Comparison of ENCODE assay signal across 8 cellular contexts in the genomic region with DNA sequence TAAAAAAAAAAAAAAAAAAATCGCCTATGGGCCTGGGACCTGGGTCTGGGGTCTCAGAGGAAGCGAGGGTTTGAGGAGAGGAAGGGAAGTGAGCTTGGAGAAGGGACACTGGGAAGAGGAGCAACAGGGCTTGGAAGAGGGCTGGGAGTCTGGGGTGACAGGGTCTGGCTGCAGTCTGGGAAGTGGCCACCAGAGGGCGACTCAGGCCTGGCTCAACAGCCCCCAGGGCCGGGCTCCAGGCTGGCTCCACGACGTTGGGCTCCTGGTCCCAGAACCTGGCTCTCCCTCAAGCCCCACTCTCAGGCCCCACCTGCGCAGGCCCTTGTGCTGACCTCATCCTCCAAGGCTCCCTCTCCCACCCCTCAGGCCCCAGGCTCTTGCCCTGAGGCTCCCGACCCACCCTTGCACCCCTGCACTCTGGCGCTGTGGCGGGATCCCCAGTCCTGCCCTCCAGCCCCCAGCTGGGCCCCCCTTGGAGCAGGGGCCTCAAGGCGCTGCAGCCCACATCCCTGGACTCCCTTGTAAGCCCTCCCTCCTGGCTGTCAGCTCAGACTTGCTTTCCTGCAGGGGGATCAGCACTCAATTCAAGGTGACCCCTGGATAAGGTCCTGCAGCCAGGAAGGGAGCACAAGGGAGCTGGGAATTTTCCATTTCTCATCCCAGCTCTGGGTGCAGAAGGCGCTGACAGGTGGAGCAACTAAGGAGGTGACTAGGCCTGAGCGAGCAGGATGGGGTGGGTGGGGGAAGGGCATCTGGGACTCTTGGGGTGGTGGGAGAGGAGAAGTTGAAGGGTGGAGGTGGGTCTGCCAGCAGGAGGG. TPM values are rescaled to one million over a fixed set of nuclear protein-coding genes. Genes with fewer than 3 reads are reported as not detected.
DNase-seq lines count a peak whose midpoint lies in the region; ATAC-seq, FAIRE-seq and TF ChIP-seq lines count a peak whose summit lies in the region.

No MANE protein-coding gene starts in this region.

- H3K9me3 ChIP-seq in neural cell (ENCODE audit: low read length): no peaks in the 10 kb centered on the region

- no peaks in the 10 kb centered on the region for H3K27me3 Mint-ChIP-seq in stimulated activated naive CD8-positive, alpha-beta T cell treated with anti-CD3 and anti-CD28 coated beads, Interleukin-15, Interleukin-2, amounts not matched to agents 100 ng/mL and 50 ng/mL, for 24 hours

- H3K9ac ChIP-seq in neural cell (ENCODE audit: low read length): no peak overlapping the region

- no peaks in the 10 kb centered on the region for H3F3A ChIP-seq in neural cell (ENCODE audit: insufficient read depth, low read length, poor library complexity, severe bottlenecking)

- H3K27ac ChIP-seq in neural cell (ENCODE audit: low read length): no peak overlapping the region

- H3K79me2 ChIP-seq in neural cell (replicated peaks; ENCODE audit: insufficient read depth, low read length): no peaks in the 10 kb centered on the region

- no peaks in the 10 kb centered on the region for H3K27me3 ChIP-seq in neural cell (ENCODE audit: insufficient read depth, low read depth, low read length)

- no peaks in the 10 kb centered on the region for H3K9me2 ChIP-seq in neural cell (ENCODE audit: insufficient read depth, low read length)

- peaks cover 21% of the 10 kb centered on the region for H3K36me3 Mint-ChIP-seq in stimulated activated naive CD8-positive, alpha-beta T cell treated with anti-CD3 and anti-CD28 coated beads, Interleukin-15, Interleukin-2, amounts not matched to agents 100 ng/mL and 50 ng/mL, for 24 hours (ENCODE audit: low read depth)

- H2AFZ ChIP-seq in neural cell (ENCODE audit: low read depth, low read length): no peak overlapping the region

- H3K4me1 Mint-ChIP-seq in stimulated activated naive CD8-positive, alpha-beta T cell treated with anti-CD3 and anti-CD28 coated beads, Interleukin-15, Interleukin-2, amounts not matched to agents 100 ng/mL and 50 ng/mL, for 24 hours (ENCODE audit: low read depth): peaks cover 27% of the 10 kb centered on the region

- H3K4me2 ChIP-seq in neural cell (ENCODE audit: low read length): no peak overlapping the region

- peak overlapping the region; percentile 61 for H3K27ac Mint-ChIP-seq in stimulated activated naive CD8-positive, alpha-beta T cell treated with anti-CD3 and anti-CD28 coated beads, Interleukin-15, Interleukin-2, amounts not matched to agents 100 ng/mL and 50 ng/mL, for 24 hours

- H3K4me3 ChIP-seq in GM12875 (ENCODE audit: low read depth, low read length): no peak overlapping the region
- no peak overlapping the region for H3K4me3 ChIP-seq in fibroblast of mammary gland (ENCODE audit: control insufficient read depth, low read depth, low read length)
- H3K4me3 ChIP-seq in neural cell (ENCODE audit: low read length): no peak overlapping the region

- no peak for ATAC-seq in HG02623 (IDR thresholded peaks at IDR 0.05; ENCODE audit: unreplicated experiment)

- H3K36me3 ChIP-seq in neural cell (ENCODE audit: insufficient read depth, low read length): no peaks in the 10 kb centered on the region

- no peaks in the 10 kb centered on the region for H4K20me1 ChIP-seq in neural cell (ENCODE audit: insufficient read depth)

- DNase-seq in KG1 (lab: John Stamatoyannopoulos, UW): peak; percentile 12
- DNase-seq in RCC 7860 (ENCODE audit: low spot score): peak; percentile 53
- DNase-seq in activated T-helper 1 cell treated with anti-CD3 and anti-CD28 coated beads, Interleukin-2, amount 50 U/mL, for 16 hours (ENCODE audit: low read depth in 1 of 2, low spot score in 1 of 2): peak; percentile 73 to 88
- peak; percentile 68 for DNase-seq in fibroblast of mammary gland (ENCODE audit: low read depth)

- no peaks in the 10 kb centered on the region for H3K9me3 Mint-ChIP-seq in stimulated activated naive CD8-positive, alpha-beta T cell treated with anti-CD3 and anti-CD28 coated beads, Interleukin-15, Interleukin-2, amounts not matched to agents 100 ng/mL and 50 ng/mL, for 24 hours

- TF ChIP-seq EP300 in neural cell (conservative IDR thresholded peaks at IDR 0.05; ENCODE audit: poor library complexity, severe bottlenecking): no peak

- no peak overlapping the region for H3K4me3 Mint-ChIP-seq in stimulated activated naive CD8-positive, alpha-beta T cell treated with anti-CD3 and anti-CD28 coated beads, Interleukin-15, Interleukin-2, amounts not matched to agents 100 ng/mL and 50 ng/mL, for 24 hours

- peak; percentile 94 for TF ChIP-seq RAD21 in neural cell (conservative IDR thresholded peaks at IDR 0.05)

- TF ChIP-seq CTCF in GM12875 (IDR thresholded peaks at IDR 0.05; ENCODE audit: borderline replicate concordance, insufficient read depth, low read depth, low read length) (peak; percentile 97), fibroblast of mammary gland (conservative IDR thresholded peaks at IDR 0.05; ENCODE audit: control insufficient read depth, insufficient read depth, low read depth, low read length) (peak; percentile 87), neural cell (IDR thresholded peaks at IDR 0.05; ENCODE audit: poor library complexity, severe bottlenecking) (peak; percentile 93)

- no peak for FAIRE-seq in RCC 7860 (lab: Jason Lieb, UNC)

TF ChIP-seq in neural cell, 6 proteins besides CTCF, POLR2A, EP300 and RAD21:
- TF ChIP-seq TAF1 (IDR thresholded peaks at IDR 0.05; ENCODE audit: low read depth): no peak
- TF ChIP-seq MXI1 (conservative IDR thresholded peaks at IDR 0.05; ENCODE audit: poor library complexity, severe bottlenecking): peak; percentile 25
- peak; percentile 93 for TF ChIP-seq SMC3 (conservative IDR thresholded peaks at IDR 0.05; ENCODE audit: poor library complexity)
TF ChIP-seq in neural cell: peak in this region for 2.

RNA-seq across cellular contexts. Expression of a gene that starts 5.4 kb away (rescaled TPM):
- not detected in 2 replicates for polyA plus RNA-seq in neural cell
- not detected in 2 replicates for polyA minus RNA-seq in neural cell

RNA-seq across cellular contexts. Expression of a gene that starts 9.6 kb away (rescaled TPM):
- 2.1 and 3.7 TPM in 2 replicates for polyA plus RNA-seq in neural cell
- 4.6 and 5.6 TPM in 2 replicates for polyA minus RNA-seq in neural cell

RNA-seq across cellular contexts. Expression of a gene that starts 14.3 kb away (rescaled TPM):
- 70.1 and 86.6 TPM in 2 replicates for polyA plus RNA-seq in neural cell
- 53.9 and 71.1 TPM in 2 replicates for polyA minus RNA-seq in neural cell

RNA-seq across cellular contexts. Expression of a gene that starts 33.1 kb away (rescaled TPM):
- polyA plus RNA-seq in neural cell: 24.0 and 33.8 TPM in 2 replicates
- polyA minus RNA-seq in neural cell: 8.1 and 9.7 TPM in 2 replicates

RNA-seq across cellular contexts. Expression of a gene that starts 39.8 kb away (rescaled TPM):
- 12.1 and 15.0 TPM in 2 replicates for polyA plus RNA-seq in neural cell
- polyA minus RNA-seq in neural cell: 27.7 and 35.8 TPM in 2 replicates

Comparison
In these comparisons a context has a peak if more than half of its experiments do, and no peak if none do; other contexts are left out.
1. DNase-seq: peak in every context shown above with its lines; median percentile 80 in activated T-helper 1 cell treated with anti-CD3 and anti-CD28 coated beads, Interleukin-2, amount 50 U/mL, for 16 hours; 68 in fibroblast of mammary gland; 53 in RCC 7860; 12 in KG1.